ENCODE assay signal across 14 cellular contexts in genomic region chr7:114925443-114925842, GRCh38. TPM values are rescaled to one million over a fixed set of nuclear protein-coding genes. Genes with fewer than 3 reads are reported as not detected.
DNase-seq lines count a peak whose midpoint lies in the region; ATAC-seq, FAIRE-seq and TF ChIP-seq lines count a peak whose summit lies in the region.
"Had no signal": no experiment of that assay in that cellular context is flagged by ENCODE, and none has a peak within 500 bp of the region (broad histone marks: within the 10 kb centered on the region; RNA-seq: fewer than 3 reads in every experiment).

No MANE protein-coding gene starts in this region.

- no peak for DNase-seq in activated CD8-positive, alpha-beta memory T cell treated with anti-CD3 and anti-CD28 coated beads, Interleukin-2, amount 10 ng/mL, durations not matched to agents 7 days and 5 days
- DNase-seq in activated CD8-positive, alpha-beta memory T cell treated with anti-CD3 and anti-CD28 coated beads, Interleukin-2, amount 50 U/mL, for 48 hours, result no peak
- DNase-seq in MM.1S, result no peak
- DNase-seq in GM12878 (ENCODE audit: low read depth, low spot score), result no peak
- DNase-seq in stimulated activated effector memory CD8-positive, alpha-beta T cell treated with anti-CD3 and anti-CD28 coated beads, Interleukin-12 subunit alpha, Interleukin-12 subunit beta, amount 100 ng/mL, for 72 hours (ENCODE audit: low spot score in 2 of 2), result no peak
- no peak for DNase-seq in NCI-H1048 (lab: John Stamatoyannopoulos, UW)
- DNase-seq: ACHN; activated CD4-positive, CD25-positive, alpha-beta regulatory T cell treated with anti-CD3 and anti-CD28 coated beads, Interleukin-2, amount 50 U/mL, for 72 hours; H9; mesendoderm; MG63; NCI-H2171 had no signal

- in situ Hi-C loops in GM12878 (cut with MboI), result no loop called here

- H3K4me1 Mint-ChIP-seq in activated CD8-positive, alpha-beta memory T cell treated with anti-CD3 and anti-CD28 coated beads, Interleukin-2, amount 10 ng/mL, durations not matched to agents 7 days and 5 days, result peaks cover 33% of the 10 kb centered on the region
- peaks cover 23% of the 10 kb centered on the region for H3K4me1 Mint-ChIP-seq in stimulated activated effector memory CD8-positive, alpha-beta T cell treated with anti-CD3 and anti-CD28 coated beads, Interleukin-12 subunit alpha, Interleukin-12 subunit beta, amount 100 ng/mL, for 72 hours

- H3K9ac ChIP-seq in MM.1S (ENCODE audit: low read length), result no peak overlapping the region
- H3K9ac ChIP-seq in GM12878 (ENCODE audit: control insufficient read depth, insufficient read depth, low read length), result peak overlapping the region; percentile 61

- H3K9me3 Mint-ChIP-seq in activated CD8-positive, alpha-beta memory T cell treated with anti-CD3 and anti-CD28 coated beads, Interleukin-2, amount 10 ng/mL, durations not matched to agents 7 days and 5 days (ENCODE audit: low read depth), result no peaks in the 10 kb centered on the region
- no peaks in the 10 kb centered on the region for H3K9me3 Mint-ChIP-seq in stimulated activated effector memory CD8-positive, alpha-beta T cell treated with anti-CD3 and anti-CD28 coated beads, Interleukin-12 subunit alpha, Interleukin-12 subunit beta, amount 100 ng/mL, for 72 hours
- H3K9me3 Mint-ChIP-seq: H9 had no signal

- H4K20me1 ChIP-seq in MM.1S (ENCODE audit: insufficient read depth, low read length) (no peaks in the 10 kb centered on the region), GM12878 (ENCODE audit: control insufficient read depth, insufficient read depth) (no peaks in the 10 kb centered on the region)

- RAD21 ChIA-PET in GM12878 (lab: Charles Lee; ENCODE audit: unreplicated experiment), result interaction anchor here (1.1 to 5.6 kb wide), 8 partner anchors 9 to 292 kb away, joined by 3 to 80 read pairs (median 8); no protein-coding TSS in a partner anchor

- H3K79me2 ChIP-seq in MM.1S (ENCODE audit: low read length) (peaks cover 75% of the 10 kb centered on the region), GM12878 (ENCODE audit: control insufficient read depth, insufficient read depth, low read length) (peaks cover 93% of the 10 kb centered on the region)

- no peak for FAIRE-seq in GM12878 (lab: Jason Lieb, UNC)

- peak overlapping the region; percentile 90 for H3K27ac Mint-ChIP-seq in activated CD8-positive, alpha-beta memory T cell treated with anti-CD3 and anti-CD28 coated beads, Interleukin-2, amount 10 ng/mL, durations not matched to agents 7 days and 5 days
- H3K27ac Mint-ChIP-seq in stimulated activated effector memory CD8-positive, alpha-beta T cell treated with anti-CD3 and anti-CD28 coated beads, Interleukin-12 subunit alpha, Interleukin-12 subunit beta, amount 100 ng/mL, for 72 hours, result peak overlapping the region; percentile 88
- H3K27ac Mint-ChIP-seq: H9 had no signal

- H3K4me3 ChIP-seq in MM.1S (ENCODE audit: low read length) (peak overlapping the region; percentile 1; the same call in 1 of the 2 replicates), GM12878 (peak overlapping the region; percentile 61)
- H3K4me3 ChIP-seq: MG63 had no signal

- SMC1A ChIA-PET in GM12878 (lab: Charles Lee; ENCODE audit: uncharacterized antibody, unreplicated experiment), result interaction anchor here (0.7 to 5.7 kb wide), 9 partner anchors 8 to 84 kb away, joined by 3 to 154 read pairs (median 4); no protein-coding TSS in a partner anchor

- H3K9me3 ChIP-seq in MM.1S (replicated peaks; ENCODE audit: insufficient read depth, low read length) (no peaks in the 10 kb centered on the region), GM12878 (replicated peaks; ENCODE audit: control insufficient read depth, insufficient read depth, low read length) (no peaks in the 10 kb centered on the region)
- H3K9me3 ChIP-seq: MG63 had no signal

- H3K36me3 ChIP-seq in MM.1S (replicated peaks; ENCODE audit: insufficient read depth, low read length) (peaks cover 4% of the 10 kb centered on the region; the same call in 1 of the 2 replicates), GM12878 (ENCODE audit: control insufficient read depth in 2 of 2, insufficient read depth in 2 of 2, low read length in 1 of 2) (no peaks in the 10 kb centered on the region)

- H3K4me2 ChIP-seq in MM.1S (ENCODE audit: low read depth, low read length) (peak overlapping the region; percentile 76), GM12878 (ENCODE audit: control insufficient read depth, insufficient read depth) (peak overlapping the region; percentile 88)

- intact Hi-C loops in GM12878 (cut with micrococcal nuclease; ENCODE audit: unreplicated experiment), result no loop called here

- no peak for TF ChIP-seq CTCF in MM.1S (IDR thresholded peaks at IDR 0.05; ENCODE audit: low read length)
- no peak for TF ChIP-seq CTCF in GM12878 (IDR thresholded peaks at IDR 0.05 in 2 of 3, conservative IDR thresholded peaks at IDR 0.05 in 1 of 3; ENCODE audit: control insufficient read depth in 2 of 3, extremely low read depth in 1 of 3, insufficient read depth in 1 of 3, low read depth in 3 of 3, low read length in 3 of 3)

- no peaks in the 10 kb centered on the region for H3K27me3 Mint-ChIP-seq in activated CD8-positive, alpha-beta memory T cell treated with anti-CD3 and anti-CD28 coated beads, Interleukin-2, amount 10 ng/mL, durations not matched to agents 7 days and 5 days

- CTCF ChIA-PET in activated CD8-positive, alpha-beta memory T cell treated with anti-CD3 and anti-CD28 coated beads, Interleukin-2, amount 10 ng/mL, durations not matched to agents 7 days and 5 days (lab: Charles Lee), result no interaction called here
- CTCF ChIA-PET in GM12878 (lab: Yijun Ruan, JAX), result interaction anchor here (1.2 to 7.8 kb wide), 7 partner anchors 7 to 61 kb away, joined by 3 to 48 read pairs (median 16); no protein-coding TSS in a partner anchor

- BruUV-seq in GM12878 (replicated peaks; lab: Mats Ljungman, UMichigan), result no TSS peak

- peaks cover 55% of the 10 kb centered on the region for H3K4me1 ChIP-seq in MM.1S (ENCODE audit: low read length)
- H3K4me1 ChIP-seq in GM12878 (ENCODE audit: control insufficient read depth, insufficient read depth, low read length), result peaks cover 12% of the 10 kb centered on the region

- H2AFZ ChIP-seq in MM.1S (ENCODE audit: low read length) (no peak overlapping the region), GM12878 (ENCODE audit: control insufficient read depth, low read depth, low read length) (no peak overlapping the region)

- H3F3A ChIP-seq in MM.1S (ENCODE audit: insufficient read depth, low read length), result peaks cover 49% of the 10 kb centered on the region

- peaks cover 20% of the 10 kb centered on the region for H3K36me3 Mint-ChIP-seq in activated CD8-positive, alpha-beta memory T cell treated with anti-CD3 and anti-CD28 coated beads, Interleukin-2, amount 10 ng/mL, durations not matched to agents 7 days and 5 days
- peaks cover 47% of the 10 kb centered on the region for H3K36me3 Mint-ChIP-seq in stimulated activated effector memory CD8-positive, alpha-beta T cell treated with anti-CD3 and anti-CD28 coated beads, Interleukin-12 subunit alpha, Interleukin-12 subunit beta, amount 100 ng/mL, for 72 hours

- H3K27me3 ChIP-seq in MM.1S (replicated peaks; ENCODE audit: insufficient read depth, low read length) (no peaks in the 10 kb centered on the region), GM12878 (replicated peaks in 1 of 2; ENCODE audit: control insufficient read depth in 2 of 2, insufficient read depth in 2 of 2, low read length in 1 of 2) (no peaks in the 10 kb centered on the region)
- H3K27me3 ChIP-seq: MG63 had no signal

- no peak for TF ChIP-seq POLR2A in GM12878 (IDR thresholded peaks at IDR 0.05; ENCODE audit: low read depth, low read length)

- peak overlapping the region; percentile 74 for H3K4me3 Mint-ChIP-seq in activated CD8-positive, alpha-beta memory T cell treated with anti-CD3 and anti-CD28 coated beads, Interleukin-2, amount 10 ng/mL, durations not matched to agents 7 days and 5 days
- H3K4me3 Mint-ChIP-seq in stimulated activated effector memory CD8-positive, alpha-beta T cell treated with anti-CD3 and anti-CD28 coated beads, Interleukin-12 subunit alpha, Interleukin-12 subunit beta, amount 100 ng/mL, for 72 hours, result no peak overlapping the region
- H3K4me3 Mint-ChIP-seq: H9 had no signal

- no peak for TF ChIP-seq EP300 in GM12878 (IDR thresholded peaks at IDR 0.05; ENCODE audit: borderline replicate concordance in 1 of 2, control insufficient read depth in 1 of 2, low read depth in 2 of 2, low read length in 2 of 2)

- no peak for ATAC-seq in activated CD8-positive, alpha-beta memory T cell treated with anti-CD3 and anti-CD28 coated beads, Interleukin-2, amount 10 ng/mL, durations not matched to agents 7 days and 5 days
- ATAC-seq in GM12878 (no peak), GM18502 (IDR thresholded peaks at IDR 0.05; ENCODE audit: poor library complexity, unreplicated experiment) (no peak), GM19351 (IDR thresholded peaks at IDR 0.05; ENCODE audit: unreplicated experiment) (no peak)
- ATAC-seq in stimulated activated effector memory CD8-positive, alpha-beta T cell treated with anti-CD3 and anti-CD28 coated beads, Interleukin-12 subunit alpha, Interleukin-12 subunit beta, amount 100 ng/mL, for 72 hours, result no peak

- no peaks in the 10 kb centered on the region for H3K9me2 ChIP-seq in MM.1S (replicated peaks; ENCODE audit: insufficient read depth, low read length)

- POLR2A ChIA-PET in GM12878 (lab: Charles Lee), result interaction anchor here (1.1 to 4.0 kb wide), 7 partner anchors 8 to 60 kb away, joined by 3 to 30 read pairs (median 6); no protein-coding TSS in a partner anchor

- no peak for TF ChIP-seq RAD21 in GM12878 (IDR thresholded peaks at IDR 0.05; ENCODE audit: insufficient read depth, low read depth, low read length)

- H3K27ac ChIP-seq in MM.1S (ENCODE audit: low read length) (no peak overlapping the region), GM12878 (ENCODE audit: control insufficient read depth, insufficient read depth) (peak overlapping the region; percentile 68)

RNA-seq across cellular contexts. Expression of gene MDFIC, which starts 3.5 kb away (rescaled TPM):
- total RNA-seq in activated CD8-positive, alpha-beta memory T cell treated with anti-CD3 and anti-CD28 coated beads, Interleukin-2, amount 10 ng/mL, durations not matched to agents 7 days and 5 days, result 10 to 100 TPM; 58.0 to 84.1 TPM
- 50.7 and 52.3 TPM in 2 replicates for total RNA-seq in GM12878 (2013; cell fraction: nucleolus; rRNA removed)
- total RNA-seq in GM12878 (2014; rRNA removed), result 49.3 and 57.8 TPM in 2 replicates
- total RNA-seq in GM12878 (2014; rRNA removed; fragmentation: Illumina TruSeq; extraction: Trizol), result 54.7 and 58.4 TPM in 2 replicates
- total RNA-seq in GM12878 (2021), result 39.0 and 50.5 TPM in 2 replicates
- polyA plus RNA-seq in GM12878 (2011; ENCODE audit: low read depth), result 17.2 TPM
- 50.9 and 68.6 TPM in 2 replicates for polyA plus RNA-seq in GM12878 (2011; rRNA removed)
- polyA plus RNA-seq in GM12878 (2011; cell fraction: cytosol; rRNA removed), result 25.8 and 32.4 TPM in 2 replicates
- 19.3 TPM in 2 replicates for polyA plus RNA-seq in GM12878 (2011; cell fraction: nucleus; rRNA removed)
- polyA plus RNA-seq in GM12878 (2012), result 36.3 and 36.8 TPM in 2 replicates
- polyA plus RNA-seq in GM12878 (2014; fragmentation: Illumina TruSeq; extraction: Trizol), result 42.6 and 53.0 TPM in 2 replicates
- polyA plus RNA-seq in GM12878 (2014; fragmentation: Nextera tagmentation; extraction: Ambion mirVana), result 10 to 100 TPM; 11.5 to 16.1 TPM
- polyA plus RNA-seq in GM12878 (2014; rRNA removed), result 37.5 and 38.7 TPM in 2 replicates
- polyA plus RNA-seq in GM12878 (2016; fragmentation: Nextera tagmentation; extraction: Ambion mirVana), result 10 to 100 TPM in 1 of 2 experiments, 1 to 10 TPM in 1; 7.3 to 35.3 TPM
- 45.8 and 82.7 TPM in 2 replicates for polyA minus RNA-seq in GM12878 (2011; rRNA and poly(A)+ RNA removed)
- 27.0 and 34.0 TPM in 2 replicates for polyA minus RNA-seq in GM12878 (2011; cell fraction: cytosol; rRNA and poly(A)+ RNA removed)
- polyA minus RNA-seq in GM12878 (2011; cell fraction: nucleus; rRNA and poly(A)+ RNA removed), result 20.1 and 42.3 TPM in 2 replicates
